9 cellular contexts compared by ENCODE assay signal in genomic region chr16:73000020-73000906, GRCh38. TPM values are rescaled to one million over a fixed set of nuclear protein-coding genes. Genes with fewer than 3 reads are reported as not detected.
A peak's percentile ranks its signal among the peaks of the same experiment; 100 is the strongest.
DNase-seq lines count a peak whose midpoint lies in the region; ATAC-seq, FAIRE-seq and TF ChIP-seq lines count a peak whose summit lies in the region.
"Had no signal": no experiment of that assay in that cellular context is flagged by ENCODE, and none has a peak within 500 bp of the region (broad histone marks: within the 10 kb centered on the region; RNA-seq: fewer than 3 reads in every experiment).

No MANE protein-coding gene starts in this region.

- H3K9me3 Mint-ChIP-seq in Calu3 (ENCODE audit: low read depth, unreplicated experiment) (no peaks in the 10 kb centered on the region), progenitor cell of endocrine pancreas (ENCODE audit: low read depth) (peaks cover 4% of the 10 kb centered on the region)

- DNase-seq in Calu3 (peak; percentile 77), SK-MEL-5 (ENCODE audit: low read depth, low spot score) (peak; percentile 95), cardiac septum (ENCODE audit: low spot score) (peak; percentile 65), progenitor cell of endocrine pancreas (ENCODE audit: low spot score, unreplicated experiment) (no peak), amniotic stem cell (lab: John Stamatoyannopoulos, UW) (no peak), omental fat pad (ENCODE audit: low spot score) (no peak), HTR-8/SVneo (ENCODE audit: insufficient read length, low spot score) (no peak), RCC 7860 (ENCODE audit: low spot score) (no peak)

- H3K4me3 Mint-ChIP-seq in Calu3 (ENCODE audit: low read depth, unreplicated experiment): peak overlapping the region; percentile 62
- no peak overlapping the region for H3K4me3 Mint-ChIP-seq in progenitor cell of endocrine pancreas (ENCODE audit: low read depth)

- CTCF ChIA-PET in Calu3 (lab: Charles Lee): interaction anchor here (0.6 to 2.1 kb wide), 11 partner anchors 10 to 695 kb away, joined by 3 to 8 read pairs (median 3); no protein-coding TSS in a partner anchor

- no peak for ATAC-seq in omental fat pad (ENCODE audit: low FRiP score)
- ATAC-seq: K562 had no signal

- BruUV-seq in Calu3 (replicated peaks; lab: Mats Ljungman, UMichigan): no TSS peak

- no peak for FAIRE-seq in HTR-8/SVneo (lab: Jason Lieb, UNC)
- no peak for FAIRE-seq in RCC 7860 (lab: Jason Lieb, UNC)
- FAIRE-seq: K562 had no signal

- peaks cover 17% of the 10 kb centered on the region for H3K36me3 Mint-ChIP-seq in Calu3 (ENCODE audit: insufficient read depth, unreplicated experiment)
- H3K36me3 Mint-ChIP-seq in progenitor cell of endocrine pancreas (ENCODE audit: insufficient read depth): peaks cover 10% of the 10 kb centered on the region

- H3K27ac Mint-ChIP-seq in Calu3 (ENCODE audit: unreplicated experiment) (peak overlapping the region; percentile 88), progenitor cell of endocrine pancreas (peak overlapping the region; percentile 57)

- TF ChIP-seq CTCF in Calu3 (IDR thresholded peaks at IDR 0.05; ENCODE audit: unreplicated experiment) (no peak), progenitor cell of endocrine pancreas (IDR thresholded peaks at IDR 0.05; ENCODE audit: unreplicated experiment) (no peak), omental fat pad (IDR thresholded peaks at IDR 0.05) (no peak)

- no peaks in the 10 kb centered on the region for H3K27me3 Mint-ChIP-seq in Calu3 (ENCODE audit: unreplicated experiment)
- H3K27me3 Mint-ChIP-seq in progenitor cell of endocrine pancreas: no peaks in the 10 kb centered on the region

- in situ Hi-C loops in SK-MEL-5 (cut with HindIII; ENCODE audit: low pct_unique_long_range_greater_than_20kb, low sequenced_read_pairs): no loop called here

- intact Hi-C loops in Calu3 (cut with micrococcal nuclease; ENCODE audit: unreplicated experiment): loop anchor here (5.0 kb wide), 1 partner anchor 52 kb away; no protein-coding TSS in a partner anchor
- intact Hi-C loops in cardiac septum (cut with DNase I): loop anchor here (5.0 kb wide), 1 partner anchor 42 kb away; no protein-coding TSS in a partner anchor

- H3K4me1 Mint-ChIP-seq in Calu3 (ENCODE audit: low read depth, unreplicated experiment) (peaks cover 50% of the 10 kb centered on the region), progenitor cell of endocrine pancreas (ENCODE audit: low read depth) (peaks cover 37% of the 10 kb centered on the region)

RNA-seq across cellular contexts. Expression of gene ZFHX3, which starts 47.7 kb away (rescaled TPM):
- 13.6 and 17.8 TPM in 2 replicates for total RNA-seq in Calu3 (2022)
- total RNA-seq in SK-MEL-5 (2014; rRNA removed; shearing (Covaris generic)): 2.2 and 2.4 TPM in 2 replicates
- 5.7 and 8.2 TPM in 2 replicates for polyA plus RNA-seq in SK-MEL-5 (2015; cell fraction: cytosol; rRNA removed)
- polyA plus RNA-seq in SK-MEL-5 (2015; cell fraction: nucleus; rRNA removed): 3.8 and 5.8 TPM in 2 replicates
- 15.7 TPM for total RNA-seq in cardiac septum
- 48.9 and 54.0 TPM in 2 replicates for total RNA-seq in progenitor cell of endocrine pancreas
- 10 to 100 TPM; 11.8 to 35.2 (median 13.7) TPM for total RNA-seq in omental fat pad

Comparison
In these comparisons a context has a peak if more than half of its experiments do, and no peak if none do; other contexts are left out.
1. DNase-seq: peak in Calu3 (single experiment), SK-MEL-5 (single experiment) and cardiac septum (single experiment); none in progenitor cell of endocrine pancreas (single experiment), amniotic stem cell (single experiment), omental fat pad (single experiment), HTR-8/SVneo (single experiment) and RCC 7860 (single experiment).